10 cellular contexts compared by ENCODE assay signal in the genomic region with DNA sequence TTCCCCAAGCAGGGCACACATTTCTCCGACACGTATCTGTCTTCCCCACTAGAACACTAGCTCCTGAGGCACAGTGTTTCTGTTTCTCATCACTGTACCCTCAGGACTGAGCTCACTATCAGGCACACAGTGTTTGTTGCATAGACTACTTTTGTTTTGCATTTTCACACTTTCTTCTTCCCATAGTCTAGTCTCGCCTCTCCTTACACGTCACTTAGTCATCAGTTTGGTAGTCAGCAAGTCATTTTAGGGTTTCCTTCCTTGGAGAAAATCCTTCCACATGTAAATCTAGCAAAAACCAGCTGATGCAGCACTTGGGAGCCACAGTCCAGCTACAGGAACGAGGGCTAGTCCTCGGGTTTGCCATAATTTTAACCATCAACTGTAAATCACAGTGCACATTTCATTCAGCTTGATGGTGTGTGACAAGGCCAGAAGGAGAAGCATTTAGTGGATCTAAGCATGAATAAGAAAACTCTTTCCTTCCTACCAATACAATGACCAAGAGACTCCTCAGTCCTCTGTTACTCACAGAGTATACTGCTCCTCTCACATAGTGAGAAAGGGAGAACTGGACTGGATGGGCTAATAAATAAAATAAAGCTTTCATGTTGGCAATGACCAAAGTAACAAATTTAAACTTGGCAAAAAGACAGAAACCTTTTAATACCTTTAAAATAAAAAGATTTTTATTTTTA.
DNase-seq lines count a peak whose midpoint lies in the region; ATAC-seq and TF ChIP-seq lines count a peak whose summit lies in the region.
"Had no signal": no experiment of that assay in that cellular context is flagged by ENCODE, and none has a peak within 500 bp of the region (broad histone marks: within the 10 kb centered on the region; RNA-seq: fewer than 3 reads in every experiment).

No MANE protein-coding gene starts in this region.

- H3K9me3 ChIP-seq in breast epithelium, result no peaks in the 10 kb centered on the region
- H3K9me3 ChIP-seq in hepatocyte (ENCODE audit: low read depth), result no peaks in the 10 kb centered on the region
- H3K9me3 ChIP-seq: BLaER1, body of pancreas had no signal

- H3K9me3 Mint-ChIP-seq in MCF 10A (ENCODE audit: unreplicated experiment), result no peaks in the 10 kb centered on the region

- no peaks in the 10 kb centered on the region for H3K36me3 Mint-ChIP-seq in MCF 10A (ENCODE audit: insufficient read depth, unreplicated experiment)

- no peak overlapping the region for H3K27ac Mint-ChIP-seq in MCF 10A (ENCODE audit: low read depth, unreplicated experiment)

- intact Hi-C loops in MCF 10A (cut with micrococcal nuclease), result no loop called here
- intact Hi-C loops in breast epithelium (cut with DNase I; ENCODE audit: low total_unique reads), result no loop called here

- H3K27ac ChIP-seq in breast epithelium, result no peak overlapping the region
- H3K27ac ChIP-seq in hepatocyte, result peak overlapping the region; percentile 20
- H3K27ac ChIP-seq: BLaER1, body of pancreas had no signal

- no TSS peak for BruUV-seq in MCF 10A (replicated peaks; lab: Mats Ljungman, UMichigan)

- ATAC-seq in HG03439 (IDR thresholded peaks at IDR 0.05; ENCODE audit: unreplicated experiment), result no peak
- ATAC-seq: body of pancreas had no signal

- peaks cover 16% of the 10 kb centered on the region for H3K4me1 Mint-ChIP-seq in MCF 10A (ENCODE audit: insufficient read depth, unreplicated experiment)

- TF ChIP-seq POLR2A in breast epithelium (IDR thresholded peaks at IDR 0.05), result no peak

- H3K79me2 ChIP-seq in hepatocyte, result no peaks in the 10 kb centered on the region

- no peaks in the 10 kb centered on the region for H3K36me3 ChIP-seq in breast epithelium
- no peaks in the 10 kb centered on the region for H3K36me3 ChIP-seq in hepatocyte (replicated peaks; ENCODE audit: insufficient read depth, low read depth)
- H3K36me3 ChIP-seq: BLaER1 had no signal

- no peaks in the 10 kb centered on the region for H3K9me2 ChIP-seq in hepatocyte (replicated peaks; ENCODE audit: insufficient read depth)

- H3K4me3 Mint-ChIP-seq in MCF 10A (ENCODE audit: unreplicated experiment), result no peak overlapping the region

- peak overlapping the region; percentile 6 for H2AFZ ChIP-seq in hepatocyte

- CTCF ChIA-PET in MCF 10A (lab: Yijun Ruan, JAX), result interaction anchor here (0.6 to 1.3 kb wide), 3 partner anchors 23 to 520 kb away, joined by 3 read pairs; no protein-coding TSS in a partner anchor

- H3K27me3 ChIP-seq in breast epithelium (no peaks in the 10 kb centered on the region), hepatocyte (no peaks in the 10 kb centered on the region)
- H3K27me3 ChIP-seq: BLaER1, body of pancreas had no signal

- no peaks in the 10 kb centered on the region for H4K20me1 ChIP-seq in hepatocyte (ENCODE audit: insufficient read depth, poor library complexity, severe bottlenecking)

- peak overlapping the region; percentile 28 for H3K4me2 ChIP-seq in hepatocyte

- no peaks in the 10 kb centered on the region for H3K27me3 Mint-ChIP-seq in MCF 10A (ENCODE audit: insufficient read depth, unreplicated experiment)

- no peaks in the 10 kb centered on the region for H3K4me1 ChIP-seq in breast epithelium
- H3K4me1 ChIP-seq in hepatocyte (ENCODE audit: insufficient read depth), result no peaks in the 10 kb centered on the region
- H3K4me1 ChIP-seq: body of pancreas had no signal

- DNase-seq in MCF 10A (ENCODE audit: unreplicated experiment) (peak; percentile 13), breast epithelium (ENCODE audit: low spot score in 2 of 2) (no peak), RKO (ENCODE audit: low spot score) (peak; percentile 34), hepatocyte (ENCODE audit: low spot score) (no peak), superior temporal gyrus (ENCODE audit: extremely low spot score) (peak; percentile 55), retina (no peak)
- DNase-seq in activated CD8-positive, alpha-beta memory T cell treated with anti-CD3 and anti-CD28 coated beads for 24 hours, result no peak
- DNase-seq: body of pancreas had no signal

- POLR2A ChIA-PET in MCF 10A (lab: Yijun Ruan, JAX), result interaction anchor here (0.6 kb wide), 1 partner anchor 24 kb away, joined by 3 read pairs; no protein-coding TSS in a partner anchor

- 60% methylated on average over 6 of the region's 6 CpGs for WGBS in hepatocyte (ENCODE audit: low lambda C conversion rate, missing lambda C conversion rate)

- TF ChIP-seq CTCF in MCF 10A (IDR thresholded peaks at IDR 0.05; ENCODE audit: unreplicated experiment), result no peak
- no peak for TF ChIP-seq CTCF in breast epithelium (IDR thresholded peaks at IDR 0.05)
- no peak for TF ChIP-seq CTCF in hepatocyte (IDR thresholded peaks at IDR 0.05; ENCODE audit: poor library complexity)

- H3K4me3 ChIP-seq in breast epithelium (no peak overlapping the region), hepatocyte (no peak overlapping the region)
- H3K4me3 ChIP-seq: BLaER1, body of pancreas had no signal

Comparison
In these comparisons a context has a peak if more than half of its experiments do, and no peak if none do; other contexts are left out.
1. DNase-seq: peak in MCF 10A (single experiment), RKO (single experiment) and superior temporal gyrus (single experiment); none in breast epithelium (0 of 2), hepatocyte (single experiment), activated CD8-positive, alpha-beta memory T cell treated with anti-CD3 and anti-CD28 coated beads for 24 hours (single experiment) and retina (single experiment).